In the genomic region with DNA sequence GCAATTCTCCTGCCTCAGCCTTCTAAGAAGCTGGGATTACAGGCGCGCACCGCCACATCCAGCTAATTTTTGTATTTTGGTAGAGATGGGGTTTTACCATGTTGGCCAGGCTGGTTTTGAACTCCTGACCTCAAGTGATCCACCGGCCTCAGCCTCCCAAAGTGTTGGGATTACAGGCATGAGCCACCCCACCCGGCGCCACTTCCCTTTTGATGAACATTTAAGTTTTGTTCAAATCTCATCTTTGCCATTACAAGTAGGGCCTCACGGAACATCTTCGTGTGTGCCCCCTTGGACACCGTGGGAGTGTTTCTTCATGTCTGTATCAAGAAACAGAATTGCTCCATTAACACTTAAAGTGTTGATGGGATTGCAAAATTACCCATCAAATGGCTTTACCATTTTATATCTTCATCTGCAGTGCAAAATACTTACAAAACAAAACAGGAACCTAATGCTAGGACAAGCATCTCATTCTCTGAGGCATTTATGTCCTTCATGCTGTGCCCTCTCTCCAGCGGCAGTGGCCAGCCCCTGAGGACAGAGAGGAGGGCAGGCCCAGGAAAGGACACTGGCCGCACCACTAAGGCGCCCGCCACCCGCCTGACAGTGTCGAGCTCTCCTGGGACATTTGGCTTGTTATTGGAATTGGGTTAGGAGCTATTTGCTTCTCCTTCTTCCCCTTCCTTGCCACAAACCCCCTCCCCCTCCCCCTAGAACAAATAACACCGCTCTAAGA, we compare ENCODE assay signal across 19 cellular contexts.
DNase-seq lines count a peak whose midpoint lies in the region; ATAC-seq and TF ChIP-seq lines count a peak whose summit lies in the region.
"Had no signal": no experiment of that assay in that cellular context is flagged by ENCODE, and none has a peak within 500 bp of the region (broad histone marks: within the 10 kb centered on the region; RNA-seq: fewer than 3 reads in every experiment).

No MANE protein-coding gene starts in this region.

- ATAC-seq in GM23338 (no peak; the same call in 2 of the 3 replicates), sciatic nerve (no peak), T-helper 17 cell (no peak)
- no peak for ATAC-seq in stimulated activated naive B cell treated with anti-CD40 and anti-IgM and Interleukin-4, amounts not matched to agents 10 μg/mL and 1 μg/mL and 100 μg/mL, for 72 hours (replicated peaks)

- H3K36me3 Mint-ChIP-seq in GM23338 (ENCODE audit: low read depth) = no peaks in the 10 kb centered on the region
- H3K36me3 Mint-ChIP-seq in stimulated activated naive B cell treated with anti-CD40 and anti-IgM and Interleukin-4, amounts not matched to agents 10 μg/mL and 1 μg/mL and 100 μg/mL, for 72 hours = no peaks in the 10 kb centered on the region
- H3K36me3 Mint-ChIP-seq in T-helper 17 cell (ENCODE audit: low read depth) = peaks cover 2% of the 10 kb centered on the region
- H3K36me3 Mint-ChIP-seq: activated CD4-positive, alpha-beta memory T cell treated with anti-CD3 and anti-CD28 coated beads for 36 hours; CD4-positive, CD25-positive, alpha-beta regulatory T cell; mesothelial cell of epicardium had no signal

- H3K9me3 ChIP-seq in adipocyte (ENCODE audit: control insufficient read depth, low read length) (no peaks in the 10 kb centered on the region), vagina (no peaks in the 10 kb centered on the region), T-helper 17 cell (ENCODE audit: control insufficient read depth, low read length, poor library complexity, severe bottlenecking) (no peaks in the 10 kb centered on the region)
- H3K9me3 ChIP-seq: adrenal gland had no signal

- no peak for TF ChIP-seq CTCF in GM23338 (conservative IDR thresholded peaks at IDR 0.05; ENCODE audit: low read depth in 2 of 2)
- no peak for TF ChIP-seq CTCF in vagina (IDR thresholded peaks at IDR 0.05)

- no peaks in the 10 kb centered on the region for H3F3A ChIP-seq in GM23338 (replicated peaks; ENCODE audit: low read depth)

- H4K20me1 ChIP-seq in GM23338 (replicated peaks; ENCODE audit: insufficient read depth) = no peaks in the 10 kb centered on the region

- H3K36me3 ChIP-seq in GM23338 (ENCODE audit: insufficient read depth) (no peaks in the 10 kb centered on the region), adipocyte (ENCODE audit: control insufficient read depth, insufficient read depth, low read length, severe bottlenecking) (no peaks in the 10 kb centered on the region), vagina (no peaks in the 10 kb centered on the region)
- H3K36me3 ChIP-seq: adrenal gland had no signal

- no peak overlapping the region for H3K27ac Mint-ChIP-seq in GM23338
- H3K27ac Mint-ChIP-seq in stimulated activated naive B cell treated with anti-CD40 and anti-IgM and Interleukin-4, amounts not matched to agents 10 μg/mL and 1 μg/mL and 100 μg/mL, for 72 hours = no peak overlapping the region
- no peak overlapping the region for H3K27ac Mint-ChIP-seq in T-helper 17 cell
- H3K27ac Mint-ChIP-seq: activated CD4-positive, alpha-beta memory T cell treated with anti-CD3 and anti-CD28 coated beads for 36 hours; CD4-positive, CD25-positive, alpha-beta regulatory T cell; mesothelial cell of epicardium; nephron had no signal

- no peaks in the 10 kb centered on the region for H3K9me3 Mint-ChIP-seq in GM23338
- no peaks in the 10 kb centered on the region for H3K9me3 Mint-ChIP-seq in stimulated activated naive B cell treated with anti-CD40 and anti-IgM and Interleukin-4, amounts not matched to agents 10 μg/mL and 1 μg/mL and 100 μg/mL, for 72 hours
- H3K9me3 Mint-ChIP-seq: activated CD4-positive, alpha-beta memory T cell treated with anti-CD3 and anti-CD28 coated beads for 36 hours; mesothelial cell of epicardium; nephron had no signal

- DNase-seq in GM23338 (ENCODE audit: low spot score) = no peak
- DNase-seq in adipocyte (ENCODE audit: low read depth) = no peak
- peak in 27 of 51 donors; percentile 14 to 88 (median 67) for DNase-seq in hypothalamus (lab: John Stamatoyannopoulos, UW)
- DNase-seq in sciatic nerve (ENCODE audit: low spot score) = peak; percentile 64
- DNase-seq in stimulated activated naive B cell treated with anti-CD40 and anti-IgM and Interleukin-4, amounts not matched to agents 10 μg/mL and 1 μg/mL and 100 μg/mL, for 72 hours = no peak
- no peak for DNase-seq in RKO (ENCODE audit: low spot score)
- no peak for DNase-seq in vagina (ENCODE audit: extremely low spot score in 2 of 2)
- no peak for DNase-seq in T-helper 17 cell
- DNase-seq: activated CD4-positive, alpha-beta memory T cell treated with anti-CD3 and anti-CD28 coated beads for 36 hours; activated CD4-positive, CD25-positive, alpha-beta regulatory T cell; activated effector memory CD4-positive, alpha-beta T cell treated with anti-CD3 and anti-CD28 coated beads, Interleukin-2, amount 50 U/mL, for 16 hours; CD4-positive, CD25-positive, alpha-beta regulatory T cell; central memory CD4-positive, alpha-beta T cell; erythroblast; GDM1; PC-9 had no signal

- H3K4me3 Mint-ChIP-seq in GM23338 = no peak overlapping the region
- H3K4me3 Mint-ChIP-seq in stimulated activated naive B cell treated with anti-CD40 and anti-IgM and Interleukin-4, amounts not matched to agents 10 μg/mL and 1 μg/mL and 100 μg/mL, for 72 hours = no peak overlapping the region
- no peak overlapping the region for H3K4me3 Mint-ChIP-seq in T-helper 17 cell
- H3K4me3 Mint-ChIP-seq: activated CD4-positive, alpha-beta memory T cell treated with anti-CD3 and anti-CD28 coated beads for 36 hours; CD4-positive, CD25-positive, alpha-beta regulatory T cell; mesothelial cell of epicardium; nephron had no signal

- H2AFZ ChIP-seq in GM23338 = 0 out of 2 replicates have a peak overlapping the region, but pooled peaks have one; percentile 52
- H2AFZ ChIP-seq: PC-9 had no signal

- H3K4me1 Mint-ChIP-seq in GM23338 = peaks cover 10% of the 10 kb centered on the region
- H3K4me1 Mint-ChIP-seq in stimulated activated naive B cell treated with anti-CD40 and anti-IgM and Interleukin-4, amounts not matched to agents 10 μg/mL and 1 μg/mL and 100 μg/mL, for 72 hours = no peaks in the 10 kb centered on the region
- peaks cover 4% of the 10 kb centered on the region for H3K4me1 Mint-ChIP-seq in T-helper 17 cell
- H3K4me1 Mint-ChIP-seq: CD4-positive, CD25-positive, alpha-beta regulatory T cell; mesothelial cell of epicardium; nephron had no signal

- H3K27ac ChIP-seq in GM23338 (ENCODE audit: low read depth) = no peak overlapping the region
- H3K27ac ChIP-seq in vagina = no peak overlapping the region
- H3K27ac ChIP-seq: adrenal gland, PC-9 had no signal

- TF ChIP-seq POLR2A in vagina (IDR thresholded peaks at IDR 0.05) = no peak

- no peak overlapping the region for H3K4me2 ChIP-seq in GM23338
- H3K4me2 ChIP-seq: PC-9 had no signal

- H3K27me3 ChIP-seq in GM23338 (ENCODE audit: insufficient read depth) = no peaks in the 10 kb centered on the region
- no peaks in the 10 kb centered on the region for H3K27me3 ChIP-seq in adipocyte (replicated peaks; ENCODE audit: control insufficient read depth, insufficient read depth, low read length)
- no peaks in the 10 kb centered on the region for H3K27me3 ChIP-seq in vagina

- peaks cover 2% of the 10 kb centered on the region for H3K27me3 Mint-ChIP-seq in GM23338 (ENCODE audit: insufficient read depth, low read depth, poor library complexity)
- peaks cover 19 to 27% of the 10 kb centered on the region in 2 donors for H3K27me3 Mint-ChIP-seq in stimulated activated naive B cell treated with anti-CD40 and anti-IgM and Interleukin-4, amounts not matched to agents 10 μg/mL and 1 μg/mL and 100 μg/mL, for 72 hours
- H3K27me3 Mint-ChIP-seq in T-helper 17 cell = peaks cover 32% of the 10 kb centered on the region

- no peaks in the 10 kb centered on the region for H3K4me1 ChIP-seq in GM23338 (ENCODE audit: insufficient read depth)
- peaks cover 21% of the 10 kb centered on the region for H3K4me1 ChIP-seq in adipocyte (ENCODE audit: control insufficient read depth, insufficient read depth, low read length)
- no peaks in the 10 kb centered on the region for H3K4me1 ChIP-seq in vagina
- H3K4me1 ChIP-seq: adrenal gland had no signal

- intact Hi-C loops in sciatic nerve (cut with DNase I) = no loop called here
- intact Hi-C loops in vagina (cut with DNase I) = no loop called here

- no peaks in the 10 kb centered on the region for H3K79me2 ChIP-seq in GM23338 (replicated peaks; ENCODE audit: insufficient read depth)

- H3K4me3 ChIP-seq in GM23338 (no peak overlapping the region), adipocyte (ENCODE audit: low read length) (peak overlapping the region; percentile 46), vagina (no peak overlapping the region)
- H3K4me3 ChIP-seq: adrenal gland, PC-9 had no signal

- no peaks in the 10 kb centered on the region for H3K9me2 ChIP-seq in GM23338 (ENCODE audit: insufficient read depth)

- no peak overlapping the region for H3K9ac ChIP-seq in adipocyte (ENCODE audit: low read length)

TF ChIP-seq in GM23338, 12 proteins besides CTCF, POLR2A, EP300 and RAD21:
- TF ChIP-seq NANOG (IDR thresholded peaks at IDR 0.05; ENCODE audit: borderline replicate concordance) = no peak

Comparison
In these comparisons a context has a peak if more than half of its experiments do, and no peak if none do; other contexts are left out.
1. DNase-seq: peak in hypothalamus (27 of 51) and sciatic nerve (single experiment); none in GM23338 (single experiment), adipocyte (single experiment), stimulated activated naive B cell treated with anti-CD40 and anti-IgM and Interleukin-4, amounts not matched to agents 10 μg/mL and 1 μg/mL and 100 μg/mL, for 72 hours (single experiment), RKO (single experiment), vagina (0 of 2) and T-helper 17 cell (0 of 3).